In the genomic region with DNA sequence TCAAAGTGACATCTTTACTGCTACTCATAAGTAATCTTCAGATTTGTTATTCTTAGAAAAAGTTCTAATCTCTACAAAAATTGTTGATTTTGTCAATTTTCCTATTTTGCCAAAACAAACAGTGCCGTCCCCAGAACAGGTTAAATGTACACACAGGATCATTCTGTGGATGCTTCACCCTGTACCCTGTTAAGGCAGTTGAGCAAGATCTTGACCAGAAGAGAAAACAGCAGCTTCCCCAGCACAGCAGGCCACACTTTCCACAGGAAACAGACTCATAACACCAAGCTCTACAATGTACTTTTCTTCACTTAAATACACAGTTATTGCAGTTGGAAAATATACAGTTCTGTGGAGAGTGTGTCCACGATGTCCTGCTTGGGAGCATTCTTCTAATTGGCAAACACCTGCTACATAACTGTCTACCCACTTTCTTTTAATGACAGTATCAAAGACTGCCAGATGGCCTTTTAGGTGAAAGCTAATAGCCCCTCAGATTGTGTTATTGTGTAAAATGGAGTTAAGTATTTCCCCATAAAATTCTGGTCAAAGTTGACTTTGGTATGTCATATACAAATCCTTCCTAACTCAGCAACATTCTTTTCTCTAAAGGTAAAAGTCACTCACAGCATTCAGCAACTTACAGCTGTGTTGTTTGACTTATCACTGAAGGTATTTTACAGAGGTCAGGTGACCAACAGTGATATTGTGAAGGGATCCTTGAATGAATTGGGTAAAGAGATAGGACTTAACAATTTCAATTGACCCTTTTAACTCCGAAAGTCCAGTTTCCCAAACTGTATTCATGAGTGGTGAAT, we compare ENCODE assay signal across 1 cellular context.
TF ChIP-seq lines count a peak whose summit lies in the region.

No MANE protein-coding gene starts in this region.

TF ChIP-seq in HepG2, 621 proteins besides CTCF, POLR2A, EP300 and RAD21 (continued from another document and continues in another):
- TF ChIP-seq IRF2 (CRISPR knock-in tag; IDR thresholded peaks at IDR 0.05): peak; percentile 91; the same call in 1 of the 2 replicates
- no peak for TF ChIP-seq NFYB (CRISPR knock-in tag; IDR thresholded peaks at IDR 0.05)
- TF ChIP-seq HDAC6 (IDR thresholded peaks at IDR 0.05; ENCODE audit: low read depth, low read length): 0 out of 2 replicates have a peak, but pooled peaks have one; percentile 11
- no peak for TF ChIP-seq GABPA (IDR thresholded peaks at IDR 0.05; ENCODE audit: low read depth, low read length)
- peak; percentile 69 for TF ChIP-seq GABPA (CRISPR knock-in tag; IDR thresholded peaks at IDR 0.05; ENCODE audit: low read depth)
- no peak; the same call in 1 of the 2 replicates for TF ChIP-seq ZNF24 (IDR thresholded peaks at IDR 0.05)
- peak in 1 of 2 experiments; percentile 98; a peak in 2 of 4 replicates for TF ChIP-seq KLF16 (CRISPR knock-in tag; IDR thresholded peaks at IDR 0.05)
- peak; percentile 92; the same call in 1 of the 2 replicates for TF ChIP-seq ZNF747 (CRISPR knock-in tag; IDR thresholded peaks at IDR 0.05; ENCODE audit: borderline replicate concordance)
- no peak for TF ChIP-seq ZKSCAN1 (IDR thresholded peaks at IDR 0.05; ENCODE audit: low read length)
- TF ChIP-seq FOSL2 (CRISPR knock-in tag; IDR thresholded peaks at IDR 0.05): peak; percentile 92
- peak; percentile 97 for TF ChIP-seq ZNF772 (CRISPR knock-in tag; IDR thresholded peaks at IDR 0.05)
- TF ChIP-seq FOXO1 (CRISPR knock-in tag; IDR thresholded peaks at IDR 0.05): peak; percentile 99
- TF ChIP-seq, protein P1, sequence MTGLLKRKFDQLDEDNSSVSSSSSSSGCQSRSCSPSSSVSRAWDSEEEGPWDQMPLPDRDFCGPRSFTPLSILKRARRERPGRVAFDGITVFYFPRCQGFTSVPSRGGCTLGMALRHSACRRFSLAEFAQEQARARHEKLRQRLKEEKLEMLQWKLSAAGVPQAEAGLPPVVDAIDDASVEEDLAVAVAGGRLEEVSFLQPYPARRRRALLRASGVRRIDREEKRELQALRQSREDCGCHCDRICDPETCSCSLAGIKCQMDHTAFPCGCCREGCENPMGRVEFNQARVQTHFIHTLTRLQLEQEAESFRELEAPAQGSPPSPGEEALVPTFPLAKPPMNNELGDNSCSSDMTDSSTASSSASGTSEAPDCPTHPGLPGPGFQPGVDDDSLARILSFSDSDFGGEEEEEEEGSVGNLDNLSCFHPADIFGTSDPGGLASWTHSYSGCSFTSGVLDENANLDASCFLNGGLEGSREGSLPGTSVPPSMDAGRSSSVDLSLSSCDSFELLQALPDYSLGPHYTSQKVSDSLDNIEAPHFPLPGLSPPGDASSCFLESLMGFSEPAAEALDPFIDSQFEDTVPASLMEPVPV (CRISPR knock-in tag; IDR thresholded peaks at IDR 0.05): peak; percentile 85; the same call in 1 of the 2 replicates
- TF ChIP-seq ZNF12 (CRISPR knock-in tag; IDR thresholded peaks at IDR 0.05): peak; percentile 91
- peak; percentile 95 for TF ChIP-seq ZFP1 (CRISPR knock-in tag; IDR thresholded peaks at IDR 0.05)
- no peak; the same call in 1 of the 2 replicates for TF ChIP-seq HNF4G (IDR thresholded peaks at IDR 0.05; ENCODE audit: borderline replicate concordance, low read depth, low read length)
- peak; percentile 90; the same call in 1 of the 2 replicates for TF ChIP-seq HNF4G (CRISPR knock-in tag; IDR thresholded peaks at IDR 0.05; ENCODE audit: borderline replicate concordance, low read depth)
- TF ChIP-seq TSC22D2 (CRISPR knock-in tag; IDR thresholded peaks at IDR 0.05; ENCODE audit: borderline replicate concordance): no peak; the same call in 1 of the 2 replicates
- TF ChIP-seq, protein P2, sequence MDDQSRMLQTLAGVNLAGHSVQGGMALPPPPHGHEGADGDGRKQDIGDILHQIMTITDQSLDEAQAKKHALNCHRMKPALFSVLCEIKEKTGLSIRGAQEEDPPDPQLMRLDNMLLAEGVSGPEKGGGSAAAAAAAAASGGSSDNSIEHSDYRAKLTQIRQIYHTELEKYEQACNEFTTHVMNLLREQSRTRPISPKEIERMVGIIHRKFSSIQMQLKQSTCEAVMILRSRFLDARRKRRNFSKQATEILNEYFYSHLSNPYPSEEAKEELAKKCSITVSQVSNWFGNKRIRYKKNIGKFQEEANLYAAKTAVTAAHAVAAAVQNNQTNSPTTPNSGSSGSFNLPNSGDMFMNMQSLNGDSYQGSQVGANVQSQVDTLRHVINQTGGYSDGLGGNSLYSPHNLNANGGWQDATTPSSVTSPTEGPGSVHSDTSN (CRISPR knock-in tag; IDR thresholded peaks at IDR 0.05; ENCODE audit: borderline replicate concordance): no peak
- peak; percentile 95 for TF ChIP-seq HNF4A (CRISPR knock-in tag; IDR thresholded peaks at IDR 0.05)
- TF ChIP-seq FOXK2 (IDR thresholded peaks at IDR 0.05): no peak; the same call in 1 of the 2 replicates
- TF ChIP-seq, protein P3, sequence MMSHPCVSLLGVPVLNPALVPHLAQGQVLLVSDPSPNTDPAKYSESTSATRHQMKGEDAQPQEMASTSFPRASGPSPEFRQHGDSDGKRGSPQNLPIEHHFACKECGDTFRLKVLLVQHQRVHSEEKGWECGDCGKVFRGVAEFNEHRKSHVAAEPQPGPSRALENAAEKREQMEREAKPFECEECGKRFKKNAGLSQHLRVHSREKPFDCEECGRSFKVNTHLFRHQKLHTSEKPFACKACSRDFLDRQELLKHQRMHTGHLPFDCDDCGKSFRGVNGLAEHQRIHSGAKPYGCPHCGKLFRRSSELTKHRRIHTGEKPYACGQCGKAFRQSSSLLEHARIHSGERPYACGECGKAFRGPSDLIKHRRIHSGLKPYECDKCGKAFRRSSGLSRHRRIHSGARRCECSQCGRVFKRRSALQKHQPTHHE (CRISPR knock-in tag; IDR thresholded peaks at IDR 0.05; ENCODE audit: borderline replicate concordance): no peak
- TF ChIP-seq, protein P4, sequence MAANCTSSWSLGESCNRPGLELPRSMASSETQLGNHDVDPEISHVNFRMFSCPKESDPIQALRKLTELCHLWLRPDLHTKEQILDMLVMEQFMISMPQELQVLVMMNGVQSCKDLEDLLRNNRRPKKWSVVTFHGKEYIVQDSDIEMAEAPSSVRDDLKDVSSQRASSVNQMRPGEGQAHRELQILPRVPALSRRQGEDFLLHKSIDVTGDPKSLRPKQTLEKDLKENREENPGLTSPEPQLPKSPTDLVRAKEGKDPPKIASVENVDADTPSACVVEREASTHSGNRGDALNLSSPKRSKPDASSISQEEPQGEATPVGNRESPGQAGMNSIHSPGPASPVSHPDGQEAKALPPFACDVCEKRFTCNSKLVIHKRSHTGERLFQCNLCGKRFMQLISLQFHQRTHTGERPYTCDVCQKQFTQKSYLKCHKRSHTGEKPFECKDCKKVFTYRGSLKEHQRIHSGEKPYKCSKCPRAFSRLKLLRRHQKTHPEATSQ (CRISPR knock-in tag; IDR thresholded peaks at IDR 0.05; ENCODE audit: borderline replicate concordance): peak; percentile 96
- peak; percentile 94 for TF ChIP-seq KDM6A (CRISPR knock-in tag; IDR thresholded peaks at IDR 0.05; ENCODE audit: low read depth)
- no peak for TF ChIP-seq MAZ (IDR thresholded peaks at IDR 0.05; ENCODE audit: borderline replicate concordance, low read depth, low read length)
- TF ChIP-seq MAZ (CRISPR knock-in tag; IDR thresholded peaks at IDR 0.05; ENCODE audit: low read depth): peak; percentile 82
- TF ChIP-seq, protein P5, sequence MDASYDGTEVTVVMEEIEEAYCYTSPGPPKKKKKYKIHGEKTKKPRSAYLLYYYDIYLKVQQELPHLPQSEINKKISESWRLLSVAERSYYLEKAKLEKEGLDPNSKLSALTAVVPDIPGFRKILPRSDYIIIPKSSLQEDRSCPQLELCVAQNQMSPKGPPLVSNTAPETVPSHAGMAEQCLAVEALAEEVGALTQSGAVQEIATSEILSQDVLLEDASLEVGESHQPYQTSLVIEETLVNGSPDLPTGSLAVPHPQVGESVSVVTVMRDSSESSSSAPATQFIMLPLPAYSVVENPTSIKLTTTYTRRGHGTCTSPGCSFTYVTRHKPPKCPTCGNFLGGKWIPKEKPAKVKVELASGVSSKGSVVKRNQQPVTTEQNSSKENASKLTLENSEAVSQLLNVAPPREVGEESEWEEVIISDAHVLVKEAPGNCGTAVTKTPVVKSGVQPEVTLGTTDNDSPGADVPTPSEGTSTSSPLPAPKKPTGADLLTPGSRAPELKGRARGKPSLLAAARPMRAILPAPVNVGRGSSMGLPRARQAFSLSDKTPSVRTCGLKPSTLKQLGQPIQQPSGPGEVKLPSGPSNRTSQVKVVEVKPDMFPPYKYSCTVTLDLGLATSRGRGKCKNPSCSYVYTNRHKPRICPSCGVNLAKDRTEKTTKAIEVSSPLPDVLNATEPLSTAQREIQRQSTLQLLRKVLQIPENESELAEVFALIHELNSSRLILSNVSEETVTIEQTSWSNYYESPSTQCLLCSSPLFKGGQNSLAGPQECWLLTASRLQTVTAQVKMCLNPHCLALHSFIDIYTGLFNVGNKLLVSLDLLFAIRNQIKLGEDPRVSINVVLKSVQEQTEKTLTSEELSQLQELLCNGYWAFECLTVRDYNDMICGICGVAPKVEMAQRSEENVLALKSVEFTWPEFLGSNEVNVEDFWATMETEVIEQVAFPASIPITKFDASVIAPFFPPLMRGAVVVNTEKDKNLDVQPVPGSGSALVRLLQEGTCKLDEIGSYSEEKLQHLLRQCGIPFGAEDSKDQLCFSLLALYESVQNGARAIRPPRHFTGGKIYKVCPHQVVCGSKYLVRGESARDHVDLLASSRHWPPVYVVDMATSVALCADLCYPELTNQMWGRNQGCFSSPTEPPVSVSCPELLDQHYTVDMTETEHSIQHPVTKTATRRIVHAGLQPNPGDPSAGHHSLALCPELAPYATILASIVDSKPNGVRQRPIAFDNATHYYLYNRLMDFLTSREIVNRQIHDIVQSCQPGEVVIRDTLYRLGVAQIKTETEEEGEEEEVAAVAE (CRISPR knock-in tag; IDR thresholded peaks at IDR 0.05; ENCODE audit: borderline replicate concordance): peak; percentile 89
- TF ChIP-seq, protein P6, sequence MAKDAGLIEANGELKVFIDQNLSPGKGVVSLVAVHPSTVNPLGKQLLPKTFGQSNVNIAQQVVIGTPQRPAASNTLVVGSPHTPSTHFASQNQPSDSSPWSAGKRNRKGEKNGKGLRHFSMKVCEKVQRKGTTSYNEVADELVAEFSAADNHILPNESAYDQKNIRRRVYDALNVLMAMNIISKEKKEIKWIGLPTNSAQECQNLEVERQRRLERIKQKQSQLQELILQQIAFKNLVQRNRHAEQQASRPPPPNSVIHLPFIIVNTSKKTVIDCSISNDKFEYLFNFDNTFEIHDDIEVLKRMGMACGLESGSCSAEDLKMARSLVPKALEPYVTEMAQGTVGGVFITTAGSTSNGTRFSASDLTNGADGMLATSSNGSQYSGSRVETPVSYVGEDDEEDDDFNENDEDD (CRISPR knock-in tag; IDR thresholded peaks at IDR 0.05; ENCODE audit: borderline replicate concordance): no peak
- peak; percentile 88 for TF ChIP-seq ZMYM4 (CRISPR knock-in tag; IDR thresholded peaks at IDR 0.05)
- TF ChIP-seq ZC3H4 (CRISPR knock-in tag; IDR thresholded peaks at IDR 0.05; ENCODE audit: borderline replicate concordance): peak; percentile 61; the same call in 1 of the 2 replicates
- TF ChIP-seq, protein P7, sequence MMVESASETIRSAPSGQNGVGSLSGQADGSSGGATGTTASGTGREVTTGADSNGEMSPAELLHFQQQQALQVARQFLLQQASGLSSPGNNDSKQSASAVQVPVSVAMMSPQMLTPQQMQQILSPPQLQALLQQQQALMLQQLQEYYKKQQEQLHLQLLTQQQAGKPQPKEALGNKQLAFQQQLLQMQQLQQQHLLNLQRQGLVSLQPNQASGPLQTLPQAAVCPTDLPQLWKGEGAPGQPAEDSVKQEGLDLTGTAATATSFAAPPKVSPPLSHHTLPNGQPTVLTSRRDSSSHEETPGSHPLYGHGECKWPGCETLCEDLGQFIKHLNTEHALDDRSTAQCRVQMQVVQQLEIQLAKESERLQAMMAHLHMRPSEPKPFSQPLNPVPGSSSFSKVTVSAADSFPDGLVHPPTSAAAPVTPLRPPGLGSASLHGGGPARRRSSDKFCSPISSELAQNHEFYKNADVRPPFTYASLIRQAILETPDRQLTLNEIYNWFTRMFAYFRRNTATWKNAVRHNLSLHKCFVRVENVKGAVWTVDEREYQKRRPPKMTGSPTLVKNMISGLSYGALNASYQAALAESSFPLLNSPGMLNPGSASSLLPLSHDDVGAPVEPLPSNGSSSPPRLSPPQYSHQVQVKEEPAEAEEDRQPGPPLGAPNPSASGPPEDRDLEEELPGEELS (CRISPR knock-in tag; IDR thresholded peaks at IDR 0.05): peak; percentile 99
- TF ChIP-seq, protein P8, sequence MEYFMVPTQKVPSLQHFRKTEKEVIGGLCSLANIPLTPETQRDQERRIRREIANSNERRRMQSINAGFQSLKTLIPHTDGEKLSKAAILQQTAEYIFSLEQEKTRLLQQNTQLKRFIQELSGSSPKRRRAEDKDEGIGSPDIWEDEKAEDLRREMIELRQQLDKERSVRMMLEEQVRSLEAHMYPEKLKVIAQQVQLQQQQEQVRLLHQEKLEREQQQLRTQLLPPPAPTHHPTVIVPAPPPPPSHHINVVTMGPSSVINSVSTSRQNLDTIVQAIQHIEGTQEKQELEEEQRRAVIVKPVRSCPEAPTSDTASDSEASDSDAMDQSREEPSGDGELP (IDR thresholded peaks at IDR 0.05; ENCODE audit: borderline replicate concordance, low read depth): peak; percentile 78; the same call in 1 of the 2 replicates
- TF ChIP-seq, protein P9, sequence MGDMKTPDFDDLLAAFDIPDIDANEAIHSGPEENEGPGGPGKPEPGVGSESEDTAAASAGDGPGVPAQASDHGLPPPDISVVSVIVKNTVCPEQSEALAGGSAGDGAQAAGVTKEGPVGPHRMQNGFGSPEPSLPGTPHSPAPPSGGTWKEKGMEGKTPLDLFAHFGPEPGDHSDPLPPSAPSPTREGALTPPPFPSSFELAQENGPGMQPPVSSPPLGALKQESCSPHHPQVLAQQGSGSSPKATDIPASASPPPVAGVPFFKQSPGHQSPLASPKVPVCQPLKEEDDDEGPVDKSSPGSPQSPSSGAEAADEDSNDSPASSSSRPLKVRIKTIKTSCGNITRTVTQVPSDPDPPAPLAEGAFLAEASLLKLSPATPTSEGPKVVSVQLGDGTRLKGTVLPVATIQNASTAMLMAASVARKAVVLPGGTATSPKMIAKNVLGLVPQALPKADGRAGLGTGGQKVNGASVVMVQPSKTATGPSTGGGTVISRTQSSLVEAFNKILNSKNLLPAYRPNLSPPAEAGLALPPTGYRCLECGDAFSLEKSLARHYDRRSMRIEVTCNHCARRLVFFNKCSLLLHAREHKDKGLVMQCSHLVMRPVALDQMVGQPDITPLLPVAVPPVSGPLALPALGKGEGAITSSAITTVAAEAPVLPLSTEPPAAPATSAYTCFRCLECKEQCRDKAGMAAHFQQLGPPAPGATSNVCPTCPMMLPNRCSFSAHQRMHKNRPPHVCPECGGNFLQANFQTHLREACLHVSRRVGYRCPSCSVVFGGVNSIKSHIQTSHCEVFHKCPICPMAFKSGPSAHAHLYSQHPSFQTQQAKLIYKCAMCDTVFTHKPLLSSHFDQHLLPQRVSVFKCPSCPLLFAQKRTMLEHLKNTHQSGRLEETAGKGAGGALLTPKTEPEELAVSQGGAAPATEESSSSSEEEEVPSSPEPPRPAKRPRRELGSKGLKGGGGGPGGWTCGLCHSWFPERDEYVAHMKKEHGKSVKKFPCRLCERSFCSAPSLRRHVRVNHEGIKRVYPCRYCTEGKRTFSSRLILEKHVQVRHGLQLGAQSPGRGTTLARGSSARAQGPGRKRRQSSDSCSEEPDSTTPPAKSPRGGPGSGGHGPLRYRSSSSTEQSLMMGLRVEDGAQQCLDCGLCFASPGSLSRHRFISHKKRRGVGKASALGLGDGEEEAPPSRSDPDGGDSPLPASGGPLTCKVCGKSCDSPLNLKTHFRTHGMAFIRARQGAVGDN (CRISPR knock-in tag; IDR thresholded peaks at IDR 0.05): no peak
- no peak for TF ChIP-seq ZNF180 (CRISPR knock-in tag; IDR thresholded peaks at IDR 0.05; ENCODE audit: borderline replicate concordance, low read depth)
- TF ChIP-seq YY1 (IDR thresholded peaks at IDR 0.05; ENCODE audit: insufficient read depth, insufficient replicate concordance, low read depth, low read length): peak; percentile 38
- TF ChIP-seq HOXA5 (CRISPR knock-in tag; IDR thresholded peaks at IDR 0.05): peak; percentile 87
- TF ChIP-seq ZNF782 (CRISPR knock-in tag; IDR thresholded peaks at IDR 0.05; ENCODE audit: borderline replicate concordance): no peak
- TF ChIP-seq FOXJ3 (CRISPR knock-in tag; IDR thresholded peaks at IDR 0.05; ENCODE audit: borderline replicate concordance): peak; percentile 97; the same call in 1 of the 2 replicates
